In the genomic region with DNA sequence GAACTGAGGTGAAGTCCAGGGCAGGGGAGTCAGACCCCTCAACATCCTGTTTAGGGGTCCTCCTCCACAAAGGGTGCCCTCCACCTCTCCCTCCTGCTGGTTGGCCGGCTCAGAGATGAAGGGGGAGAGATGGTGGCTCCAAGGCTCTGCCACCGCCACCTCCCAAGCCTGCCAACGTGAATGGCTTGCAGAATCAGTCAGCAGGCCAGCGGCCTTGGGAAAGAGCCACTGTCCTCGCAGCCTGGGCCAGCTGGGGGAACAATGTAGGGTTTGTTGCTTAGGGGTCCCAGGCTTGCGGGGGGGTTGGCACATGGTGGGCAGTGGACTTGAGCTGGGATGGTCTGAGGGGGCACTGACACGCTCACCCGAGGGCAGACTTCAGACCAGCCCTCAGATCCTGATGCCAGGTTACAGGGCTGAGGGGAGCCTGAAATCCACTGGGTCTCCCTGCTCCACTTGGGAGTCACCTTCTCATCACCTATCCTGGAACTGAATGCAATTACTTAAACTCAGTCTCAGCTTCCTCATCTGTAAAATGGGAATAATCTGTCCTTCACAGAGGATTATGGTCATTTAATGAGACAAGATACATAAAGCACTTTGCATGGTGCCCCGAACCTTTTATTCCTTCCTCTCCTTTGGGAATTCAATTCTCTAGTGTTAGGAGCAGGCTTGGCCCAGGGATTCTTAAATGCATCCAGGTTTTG, we compare ENCODE assay signal across 19 cellular contexts. TPM values are rescaled to one million over a fixed set of nuclear protein-coding genes. Genes with fewer than 3 reads are reported as not detected.
DNase-seq lines count a peak whose midpoint lies in the region; ATAC-seq and TF ChIP-seq lines count a peak whose summit lies in the region.
"Had no signal": no experiment of that assay in that cellular context is flagged by ENCODE, and none has a peak within 500 bp of the region (broad histone marks: within the 10 kb centered on the region; RNA-seq: fewer than 3 reads in every experiment).

No MANE protein-coding gene starts in this region.

- intact Hi-C loops in ascending aorta (cut with DNase I) (loop anchor here (10.0 kb wide), 1 partner anchor 246 kb away; the partner anchor contains the start of gene SHISA4), tibial artery (cut with DNase I; ENCODE audit: low total_unique reads) (no loop called here)

- H3K4me3 ChIP-seq in ascending aorta (no peak overlapping the region), tibial artery (no peak overlapping the region)

- TF ChIP-seq CTCF in ascending aorta (IDR thresholded peaks at IDR 0.05): no peak
- no peak for TF ChIP-seq CTCF in tibial artery (IDR thresholded peaks at IDR 0.05)

- H3K4me3 Mint-ChIP-seq in stimulated activated naive B cell treated with anti-CD40 and anti-IgM and Interleukin-4, amounts not matched to agents 10 μg/mL and 1 μg/mL and 100 μg/mL, for 72 hours: no peak overlapping the region
- H3K4me3 Mint-ChIP-seq: activated CD4-positive, alpha-beta T cell treated with anti-CD3 and anti-CD28 coated beads for 36 hours; B cell; naive thymus-derived CD4-positive, alpha-beta T cell had no signal

- H3K27me3 ChIP-seq in ascending aorta: no peaks in the 10 kb centered on the region
- no peaks in the 10 kb centered on the region for H3K27me3 ChIP-seq in tibial artery
- H3K27me3 ChIP-seq: brain microvascular endothelial cell had no signal

- H3K4me1 Mint-ChIP-seq in stimulated activated naive B cell treated with anti-CD40 and anti-IgM and Interleukin-4, amounts not matched to agents 10 μg/mL and 1 μg/mL and 100 μg/mL, for 72 hours: peaks cover 0 to 5% of the 10 kb centered on the region in 2 donors
- H3K4me1 Mint-ChIP-seq: activated CD4-positive, alpha-beta T cell treated with anti-CD3 and anti-CD28 coated beads for 36 hours had no signal

- H3K9me3 ChIP-seq in ascending aorta (no peaks in the 10 kb centered on the region), tibial artery (no peaks in the 10 kb centered on the region)

- DNase-seq in ascending aorta (ENCODE audit: low spot score in 2 of 2): no peak
- DNase-seq in globus pallidus (ENCODE audit: low spot score): peak; percentile 97
- peak; percentile 78 for DNase-seq in occipital lobe (lab: John Stamatoyannopoulos, UW)
- DNase-seq in tibial artery: no peak
- no peak for DNase-seq in stimulated activated naive B cell treated with anti-CD40 and anti-IgM and Interleukin-4, amounts not matched to agents 10 μg/mL and 1 μg/mL and 100 μg/mL, for 72 hours
- DNase-seq: activated CD4-positive, alpha-beta T cell treated with anti-CD3 and anti-CD28 coated beads for 36 hours; activated CD8-positive, alpha-beta memory T cell treated with anti-CD3 and anti-CD28 coated beads, Interleukin-2, amount 50 U/mL, for 48 hours; activated naive CD4-positive, alpha-beta T cell; brain microvascular endothelial cell; effector CD4-positive, alpha-beta T cell; naive thymus-derived CD4-positive, alpha-beta T cell; NCI-H187; NCI-H446; SIG-M5; T-helper 2 cell had no signal

- H3K27me3 Mint-ChIP-seq in stimulated activated naive B cell treated with anti-CD40 and anti-IgM and Interleukin-4, amounts not matched to agents 10 μg/mL and 1 μg/mL and 100 μg/mL, for 72 hours: peaks cover 4 to 13% of the 10 kb centered on the region in 2 donors
- H3K27me3 Mint-ChIP-seq: activated CD4-positive, alpha-beta T cell treated with anti-CD3 and anti-CD28 coated beads for 36 hours had no signal

- no peak for ATAC-seq in stimulated activated naive B cell treated with anti-CD40 and anti-IgM and Interleukin-4, amounts not matched to agents 10 μg/mL and 1 μg/mL and 100 μg/mL, for 72 hours (replicated peaks)
- ATAC-seq in GM18861 (IDR thresholded peaks at IDR 0.05; ENCODE audit: unreplicated experiment) (no peak), GM18519 (IDR thresholded peaks at IDR 0.05; ENCODE audit: low FRiP score, unreplicated experiment) (no peak), HG03097 (IDR thresholded peaks at IDR 0.05; ENCODE audit: low FRiP score, unreplicated experiment) (no peak)
- ATAC-seq: activated CD4-positive, alpha-beta T cell treated with anti-CD3 and anti-CD28 coated beads for 36 hours; naive thymus-derived CD4-positive, alpha-beta T cell had no signal

- no peak overlapping the region for H3K27ac Mint-ChIP-seq in stimulated activated naive B cell treated with anti-CD40 and anti-IgM and Interleukin-4, amounts not matched to agents 10 μg/mL and 1 μg/mL and 100 μg/mL, for 72 hours
- H3K27ac Mint-ChIP-seq: activated CD4-positive, alpha-beta T cell treated with anti-CD3 and anti-CD28 coated beads for 36 hours; B cell had no signal

- H3K36me3 ChIP-seq in ascending aorta: peaks cover 24 to 30% of the 10 kb centered on the region in 2 donors
- H3K36me3 ChIP-seq in tibial artery: peaks cover 15 to 30% (median 23%) of the 10 kb centered on the region in 3 donors

- H3K27ac ChIP-seq in ascending aorta (peak overlapping the region; percentile 84 to 89), tibial artery (peak overlapping the region; percentile 82 to 85)
- H3K27ac ChIP-seq: brain microvascular endothelial cell had no signal

- peaks cover 13 to 26% of the 10 kb centered on the region in 2 donors for H3K4me1 ChIP-seq in ascending aorta
- peaks cover 0 to 60% (median 40%) of the 10 kb centered on the region in 4 donors for H3K4me1 ChIP-seq in tibial artery

- peaks cover 26 to 43% of the 10 kb centered on the region in 2 donors for H3K36me3 Mint-ChIP-seq in stimulated activated naive B cell treated with anti-CD40 and anti-IgM and Interleukin-4, amounts not matched to agents 10 μg/mL and 1 μg/mL and 100 μg/mL, for 72 hours

- no peaks in the 10 kb centered on the region for H3K9me3 Mint-ChIP-seq in stimulated activated naive B cell treated with anti-CD40 and anti-IgM and Interleukin-4, amounts not matched to agents 10 μg/mL and 1 μg/mL and 100 μg/mL, for 72 hours
- H3K9me3 Mint-ChIP-seq: naive thymus-derived CD4-positive, alpha-beta T cell had no signal

RNA-seq across cellular contexts. Expression of gene GPR37L1, which starts 8.3 kb away (rescaled TPM):
- not detected for total RNA-seq in ascending aorta
- total RNA-seq in occipital lobe: 1.1 TPM
- total RNA-seq: activated CD4-positive, alpha-beta T cell treated with anti-CD3 and anti-CD28 coated beads for 36 hours; B cell; naive thymus-derived CD4-positive, alpha-beta T cell had no signal

RNA-seq across cellular contexts. Expression of gene ARL8A, which starts 13.6 kb away (rescaled TPM):
- total RNA-seq in ascending aorta (38.5 TPM), occipital lobe (77.0 TPM)

RNA-seq across cellular contexts. Expression of gene PTPN7, which starts 29.4 kb away (rescaled TPM):
- total RNA-seq in ascending aorta (not detected), occipital lobe (0.16 TPM)

Comparison
In these comparisons a context has a peak if more than half of its experiments do, and no peak if none do; other contexts are left out.
1. DNase-seq: peak in globus pallidus (single experiment) and occipital lobe (single experiment); none in ascending aorta (0 of 2), tibial artery (0 of 2) and stimulated activated naive B cell treated with anti-CD40 and anti-IgM and Interleukin-4, amounts not matched to agents 10 μg/mL and 1 μg/mL and 100 μg/mL, for 72 hours (single experiment).